ENCODE assay signal across 1 cellular context in the genomic region with DNA sequence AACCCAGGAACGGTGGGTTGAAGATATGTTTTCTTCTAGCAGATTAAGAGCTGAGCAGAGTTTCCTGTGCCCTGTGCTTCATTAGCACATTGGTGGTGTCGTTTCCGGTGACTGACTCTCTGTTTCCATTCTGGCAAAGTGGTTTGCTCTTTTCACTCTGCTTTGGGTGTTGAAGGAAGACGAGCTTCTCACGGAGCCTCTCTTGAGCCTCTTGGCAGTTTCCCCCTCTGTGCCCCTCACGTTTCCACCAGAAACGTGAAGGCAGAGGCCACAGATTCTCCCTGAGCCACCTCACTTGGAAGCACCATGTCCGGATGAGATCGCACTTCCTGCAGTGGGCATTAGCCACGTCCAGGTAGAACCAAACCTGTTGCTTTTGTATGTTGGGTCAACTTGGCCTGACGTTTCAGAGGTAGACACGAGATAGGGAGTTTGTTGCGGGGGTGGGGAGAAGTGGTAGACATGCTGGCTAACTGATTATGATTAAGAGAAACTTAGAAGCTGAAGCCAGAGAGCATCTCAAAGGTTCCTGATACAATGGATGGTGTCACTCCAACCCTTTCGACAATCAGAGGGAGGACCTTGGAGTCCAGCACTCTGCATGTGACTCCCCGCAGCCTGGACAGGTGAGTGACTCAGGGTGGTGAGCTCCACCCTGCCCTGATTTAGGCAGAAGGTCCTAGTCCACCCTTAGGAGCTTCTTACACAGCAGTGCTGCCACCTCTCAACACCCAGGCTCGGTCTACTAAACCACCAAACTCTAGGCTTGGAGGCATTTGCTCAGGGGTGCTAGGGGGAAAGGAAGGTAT.
TF ChIP-seq lines count a peak whose summit lies in the region.

A gene with protein sequence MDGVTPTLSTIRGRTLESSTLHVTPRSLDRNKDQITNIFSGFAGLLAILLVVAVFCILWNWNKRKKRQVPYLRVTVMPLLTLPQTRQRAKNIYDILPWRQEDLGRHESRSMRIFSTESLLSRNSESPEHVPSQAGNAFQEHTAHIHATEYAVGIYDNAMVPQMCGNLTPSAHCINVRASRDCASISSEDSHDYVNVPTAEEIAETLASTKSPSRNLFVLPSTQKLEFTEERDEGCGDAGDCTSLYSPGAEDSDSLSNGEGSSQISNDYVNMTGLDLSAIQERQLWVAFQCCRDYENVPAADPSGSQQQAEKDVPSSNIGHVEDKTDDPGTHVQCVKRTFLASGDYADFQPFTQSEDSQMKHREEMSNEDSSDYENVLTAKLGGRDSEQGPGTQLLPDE (plus strand): TSS at position 155 of the 809 bp plus-strand sequence. CDS start 383 bp downstream, at position 538.

TF ChIP-seq in GM23338, 12 proteins besides CTCF, POLR2A, EP300 and RAD21 (continued from another document):
- TF ChIP-seq ETS1 (IDR thresholded peaks at IDR 0.05), result no peak
- no peak for TF ChIP-seq ZNF114 (CRISPR knock-in tag; IDR thresholded peaks at IDR 0.05)
- no peak for TF ChIP-seq CREB1 (CRISPR knock-in tag; IDR thresholded peaks at IDR 0.05; ENCODE audit: low read depth)
- no peak for TF ChIP-seq EZH2 (IDR thresholded peaks at IDR 0.05; ENCODE audit: low read depth, unreplicated experiment)
TF ChIP-seq in GM23338: peak in this region for 0.
